Comparison of ENCODE assay signal across 1 cellular context in genomic region chr10:114131094-114131493, GRCh38.
TF ChIP-seq lines count a peak whose summit lies in the region.

No MANE protein-coding gene starts in this region.

TF ChIP-seq in GM23338, 12 proteins besides CTCF, POLR2A, EP300 and RAD21 (continued from another document):
- no peak for TF ChIP-seq ZNF462 (CRISPR knock-in tag; IDR thresholded peaks at IDR 0.05)
- no peak for TF ChIP-seq NANOG (IDR thresholded peaks at IDR 0.05; ENCODE audit: borderline replicate concordance)
- no peak for TF ChIP-seq REST (IDR thresholded peaks at IDR 0.05; ENCODE audit: unreplicated experiment)
- TF ChIP-seq JUNB (IDR thresholded peaks at IDR 0.05; ENCODE audit: unreplicated experiment) = no peak
- no peak for TF ChIP-seq ZNF331 (CRISPR knock-in tag; IDR thresholded peaks at IDR 0.05; ENCODE audit: low read depth)
- TF ChIP-seq EZH2 (IDR thresholded peaks at IDR 0.05; ENCODE audit: low read depth, unreplicated experiment) = no peak
